Comparison of ENCODE assay signal across 1 cellular context in the genomic region with DNA sequence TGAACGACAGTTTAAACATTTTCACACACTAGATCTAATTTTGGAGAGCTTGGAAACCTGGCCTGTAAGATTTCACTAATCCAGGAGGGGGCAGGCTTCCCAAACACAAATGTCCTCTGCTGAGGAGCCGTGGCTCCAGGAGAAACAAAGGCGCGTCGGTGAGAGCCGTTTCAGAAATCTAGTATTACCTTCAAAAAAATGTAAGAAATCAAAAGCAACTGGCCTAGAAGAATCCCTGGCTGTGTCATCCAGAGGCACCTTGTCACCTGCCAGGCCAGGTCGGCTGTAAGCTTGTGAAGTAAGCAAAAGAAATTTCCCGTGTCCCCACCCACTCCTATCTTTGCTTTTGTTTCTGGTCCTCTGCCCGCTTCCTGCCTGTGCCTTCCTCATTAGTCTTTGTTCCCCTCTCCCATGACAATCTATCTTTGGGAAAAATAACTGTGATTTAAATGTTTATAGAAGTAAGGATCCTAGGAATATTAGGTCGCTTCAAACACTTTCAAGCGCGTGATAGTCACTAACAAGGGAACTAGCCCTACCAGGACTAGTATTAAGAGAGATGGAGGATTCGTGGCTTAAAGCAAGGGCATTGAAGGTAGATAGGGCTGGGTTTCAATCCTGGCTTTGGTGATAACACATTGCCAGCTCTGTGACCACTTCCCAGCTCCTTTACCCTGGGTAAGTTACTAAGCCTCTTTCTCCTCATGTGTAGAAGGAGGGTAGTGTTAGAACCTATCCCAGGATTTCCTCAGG.
TF ChIP-seq lines count a peak whose summit lies in the region.

No MANE protein-coding gene starts in this region.

TF ChIP-seq in HepG2, 621 proteins besides CTCF, POLR2A, EP300 and RAD21 (continued from another document and continues in another):
- TF ChIP-seq, protein P1, sequence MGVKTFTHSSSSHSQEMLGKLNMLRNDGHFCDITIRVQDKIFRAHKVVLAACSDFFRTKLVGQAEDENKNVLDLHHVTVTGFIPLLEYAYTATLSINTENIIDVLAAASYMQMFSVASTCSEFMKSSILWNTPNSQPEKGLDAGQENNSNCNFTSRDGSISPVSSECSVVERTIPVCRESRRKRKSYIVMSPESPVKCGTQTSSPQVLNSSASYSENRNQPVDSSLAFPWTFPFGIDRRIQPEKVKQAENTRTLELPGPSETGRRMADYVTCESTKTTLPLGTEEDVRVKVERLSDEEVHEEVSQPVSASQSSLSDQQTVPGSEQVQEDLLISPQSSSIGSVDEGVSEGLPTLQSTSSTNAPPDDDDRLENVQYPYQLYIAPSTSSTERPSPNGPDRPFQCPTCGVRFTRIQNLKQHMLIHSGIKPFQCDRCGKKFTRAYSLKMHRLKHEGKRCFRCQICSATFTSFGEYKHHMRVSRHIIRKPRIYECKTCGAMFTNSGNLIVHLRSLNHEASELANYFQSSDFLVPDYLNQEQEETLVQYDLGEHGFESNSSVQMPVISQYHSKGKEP (CRISPR knock-in tag; IDR thresholded peaks at IDR 0.05): no peak
- TF ChIP-seq ZSCAN22 (CRISPR knock-in tag; IDR thresholded peaks at IDR 0.05): no peak
- TF ChIP-seq, protein P2, sequence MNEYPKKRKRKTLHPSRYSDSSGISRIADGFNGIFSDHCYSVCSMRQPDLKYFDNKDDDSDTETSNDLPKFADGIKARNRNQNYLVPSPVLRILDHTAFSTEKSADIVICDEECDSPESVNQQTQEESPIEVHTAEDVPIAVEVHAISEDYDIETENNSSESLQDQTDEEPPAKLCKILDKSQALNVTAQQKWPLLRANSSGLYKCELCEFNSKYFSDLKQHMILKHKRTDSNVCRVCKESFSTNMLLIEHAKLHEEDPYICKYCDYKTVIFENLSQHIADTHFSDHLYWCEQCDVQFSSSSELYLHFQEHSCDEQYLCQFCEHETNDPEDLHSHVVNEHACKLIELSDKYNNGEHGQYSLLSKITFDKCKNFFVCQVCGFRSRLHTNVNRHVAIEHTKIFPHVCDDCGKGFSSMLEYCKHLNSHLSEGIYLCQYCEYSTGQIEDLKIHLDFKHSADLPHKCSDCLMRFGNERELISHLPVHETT (CRISPR knock-in tag; conservative IDR thresholded peaks at IDR 0.05): no peak
- TF ChIP-seq PPARG (CRISPR knock-in tag; conservative IDR thresholded peaks at IDR 0.05): 0 out of 2 replicates have a peak, but pooled peaks have one; percentile 13
- TF ChIP-seq TCF7 (IDR thresholded peaks at IDR 0.05; ENCODE audit: low read depth): no peak
- no peak for TF ChIP-seq SRSF9 (IDR thresholded peaks at IDR 0.05; ENCODE audit: borderline replicate concordance, insufficient read depth, low read depth, low read length, poor library complexity, severe bottlenecking)
- no peak for TF ChIP-seq RBFOX2 (IDR thresholded peaks at IDR 0.05; ENCODE audit: low read depth, low read length)
- TF ChIP-seq TRAFD1 (CRISPR knock-in tag; IDR thresholded peaks at IDR 0.05; ENCODE audit: borderline replicate concordance): no peak
- no peak for TF ChIP-seq ZNF414 (CRISPR knock-in tag; IDR thresholded peaks at IDR 0.05)
- TF ChIP-seq CC2D1A (CRISPR knock-in tag; IDR thresholded peaks at IDR 0.05): no peak
- TF ChIP-seq ELF3 (CRISPR knock-in tag; IDR thresholded peaks at IDR 0.05): peak; percentile 12; the same call in 1 of the 2 replicates
- TF ChIP-seq ZNF33B (CRISPR knock-in tag; IDR thresholded peaks at IDR 0.05): no peak
- TF ChIP-seq ZHX2 (IDR thresholded peaks at IDR 0.05; ENCODE audit: low read depth): no peak
- no peak for TF ChIP-seq ZHX2 (CRISPR knock-in tag; IDR thresholded peaks at IDR 0.05; ENCODE audit: borderline replicate concordance)
- no peak for TF ChIP-seq ZFP90 (CRISPR knock-in tag; IDR thresholded peaks at IDR 0.05; ENCODE audit: borderline replicate concordance)
- no peak for TF ChIP-seq NFIC (IDR thresholded peaks at IDR 0.05; ENCODE audit: low read length)
- TF ChIP-seq ZNF616 (CRISPR knock-in tag; IDR thresholded peaks at IDR 0.05; ENCODE audit: low read depth): no peak
- no peak for TF ChIP-seq ARID4A (CRISPR knock-in tag; IDR thresholded peaks at IDR 0.05; ENCODE audit: borderline replicate concordance)
- TF ChIP-seq PAWR (CRISPR knock-in tag; IDR thresholded peaks at IDR 0.05; ENCODE audit: borderline replicate concordance): no peak
- no peak for TF ChIP-seq KDM1A (CRISPR knock-in tag; IDR thresholded peaks at IDR 0.05)
- no peak for TF ChIP-seq STAT6 (CRISPR knock-in tag; IDR thresholded peaks at IDR 0.05; ENCODE audit: borderline replicate concordance)
- TF ChIP-seq ZNF891 (CRISPR knock-in tag; IDR thresholded peaks at IDR 0.05): no peak
- no peak for TF ChIP-seq NR0B2 (CRISPR knock-in tag; IDR thresholded peaks at IDR 0.05)
- no peak for TF ChIP-seq ZNF121 (CRISPR knock-in tag; IDR thresholded peaks at IDR 0.05)
- TF ChIP-seq, protein P3, sequence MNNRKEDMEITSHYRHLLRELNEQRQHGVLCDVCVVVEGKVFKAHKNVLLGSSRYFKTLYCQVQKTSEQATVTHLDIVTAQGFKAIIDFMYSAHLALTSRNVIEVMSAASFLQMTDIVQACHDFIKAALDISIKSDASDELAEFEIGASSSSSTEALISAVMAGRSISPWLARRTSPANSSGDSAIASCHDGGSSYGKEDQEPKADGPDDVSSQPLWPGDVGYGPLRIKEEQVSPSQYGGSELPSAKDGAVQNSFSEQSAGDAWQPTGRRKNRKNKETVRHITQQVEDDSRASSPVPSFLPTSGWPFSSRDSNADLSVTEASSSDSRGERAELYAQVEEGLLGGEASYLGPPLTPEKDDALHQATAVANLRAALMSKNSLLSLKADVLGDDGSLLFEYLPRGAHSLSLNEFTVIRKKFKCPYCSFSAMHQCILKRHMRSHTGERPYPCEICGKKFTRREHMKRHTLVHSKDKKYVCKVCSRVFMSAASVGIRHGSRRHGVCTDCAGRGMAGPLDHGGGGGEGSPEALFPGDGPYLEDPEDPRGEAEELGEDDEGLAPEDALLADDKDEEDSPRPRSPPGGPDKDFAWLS (CRISPR knock-in tag; IDR thresholded peaks at IDR 0.05; ENCODE audit: borderline replicate concordance): no peak
- no peak for TF ChIP-seq MZF1 (CRISPR knock-in tag; IDR thresholded peaks at IDR 0.05; ENCODE audit: borderline replicate concordance)
- TF ChIP-seq HOMEZ (CRISPR knock-in tag; IDR thresholded peaks at IDR 0.05; ENCODE audit: low read depth): no peak
